In the genomic region with DNA sequence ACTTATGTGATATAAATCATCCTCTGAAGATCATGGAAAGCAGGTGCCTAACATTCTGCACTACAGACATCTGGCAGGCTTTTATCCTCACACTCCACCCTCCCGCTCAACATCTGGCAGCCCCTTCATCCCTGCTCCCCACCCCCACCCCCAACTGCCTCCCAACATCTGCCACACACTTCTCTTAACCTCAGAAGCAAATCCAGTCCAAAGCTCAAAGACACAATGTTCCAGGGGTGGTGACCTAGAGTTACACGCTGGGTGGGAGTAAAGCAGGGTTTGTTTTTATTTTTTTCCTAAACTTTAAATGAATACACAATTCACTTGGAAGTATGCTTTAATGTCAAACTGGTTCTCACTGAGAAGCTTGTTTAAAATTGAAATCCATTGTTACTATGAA, we compare ENCODE assay signal across 17 cellular contexts.
"Had no signal": no experiment of that assay in that cellular context is flagged by ENCODE, and none has a peak within 500 bp of the region (broad histone marks: within the 10 kb centered on the region; RNA-seq: fewer than 3 reads in every experiment).

No MANE protein-coding gene starts in this region.

- H3K4me2 ChIP-seq: smooth muscle cell had no signal

- H3K9me3 ChIP-seq: prostate gland had no signal

- H3K4me3 ChIP-seq: prostate gland, smooth muscle cell had no signal

- H3K27ac ChIP-seq: prostate gland had no signal

- DNase-seq: activated CD4-positive, alpha-beta T cell treated with anti-CD3 and anti-CD28 coated beads, Interleukin-2, amount 50 U/mL, for 1 hour; activated CD8-positive, alpha-beta memory T cell treated with anti-CD3 and anti-CD28 coated beads for 24 hours; activated naive CD4-positive, alpha-beta T cell; activated naive CD8-positive, alpha-beta T cell treated with anti-CD3 and anti-CD28 coated beads, Interleukin-2, amount 50 U/mL, for 24 hours; aorta; cerebellar nuclear complex; effector memory CD4-positive, alpha-beta T cell; hypothalamus; right cardiac atrium; stimulated activated CD4-positive, alpha-beta T cell treated with anti-CD3 and anti-CD28 coated beads, Interleukin-4, amount 100 ng/mL, for 4 hours; stimulated activated CD8-positive, alpha-beta memory T cell treated with anti-CD3 and anti-CD28 coated beads, Interleukin-4, amount 100 ng/mL, for 48 hours; stimulated activated naive CD4-positive, alpha-beta T cell treated with Interleukin-2 at 50 U/mL for 16 hours; substantia nigra; T-helper 9 cell; trophoblast cell had no signal

- H3K4me1 ChIP-seq: prostate gland had no signal

- H3K36me3 ChIP-seq: prostate gland had no signal
